In the genomic region with DNA sequence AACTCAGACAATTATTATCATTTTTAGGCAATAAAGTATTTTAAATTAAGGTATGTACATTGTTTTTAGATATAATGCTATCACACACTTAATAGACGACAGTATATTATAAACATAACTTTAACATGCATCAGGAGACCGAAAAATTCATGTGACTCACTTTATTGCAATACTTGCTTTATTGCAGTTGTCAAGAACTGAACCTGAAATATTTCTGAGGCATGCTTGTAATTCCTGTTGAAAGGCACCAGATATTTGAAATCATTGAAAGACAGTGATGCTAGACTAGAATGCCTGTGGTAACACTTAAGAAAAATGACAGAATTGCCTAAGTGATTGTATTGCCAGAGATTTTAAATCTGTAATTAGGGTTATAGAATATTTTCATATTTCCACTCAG, we compare ENCODE assay signal across 32 cellular contexts.
DNase-seq lines count a peak whose midpoint lies in the region; ATAC-seq and TF ChIP-seq lines count a peak whose summit lies in the region.
"Had no signal": no experiment of that assay in that cellular context is flagged by ENCODE, and none has a peak within 500 bp of the region (broad histone marks: within the 10 kb centered on the region; RNA-seq: fewer than 3 reads in every experiment).

No MANE protein-coding gene starts in this region.

- H3K27ac ChIP-seq in fibroblast of lung (ENCODE audit: insufficient read depth, low read length) = no peak overlapping the region
- H3K27ac ChIP-seq: adrenal gland, ovary, skin epidermis, upper lobe of right lung had no signal

- ATAC-seq in SK-N-SH treated with all-trans-retinoic acid at 6 μM for 48 hours = peak; percentile 78
- ATAC-seq in stimulated activated effector memory CD8-positive, alpha-beta T cell treated with anti-CD3 and anti-CD28 coated beads, Interleukin-12 subunit alpha, Interleukin-12 subunit beta, amount 100 ng/mL, for 72 hours = no peak
- ATAC-seq: CD8-positive, alpha-beta T cell; HCT116; K562; left ventricle myocardium superior; upper lobe of right lung had no signal

- H3K4me2 ChIP-seq in fibroblast of lung (ENCODE audit: extremely low read depth, insufficient read depth, low read length) = no peak overlapping the region

- H4K20me1 ChIP-seq in fibroblast of lung (ENCODE audit: control insufficient read depth, extremely low read depth, insufficient read depth, low read length) = no peaks in the 10 kb centered on the region

- H3K9me3 ChIP-seq in fibroblast of lung (ENCODE audit: control insufficient read depth, insufficient read depth, low read depth, low read length) = no peaks in the 10 kb centered on the region
- H3K9me3 ChIP-seq: adrenal gland, ovary, upper lobe of right lung had no signal

- POLR2A ChIA-PET in AG04449 (lab: Yijun Ruan, JAX) = no interaction called here

- no peaks in the 10 kb centered on the region for H3K79me2 ChIP-seq in fibroblast of lung (ENCODE audit: control insufficient read depth, insufficient read depth, low read length)

- no peaks in the 10 kb centered on the region for H3K4me1 Mint-ChIP-seq in activated CD4-positive, alpha-beta T cell treated with anti-CD3 and anti-CD28 coated beads, Interleukin-2, amount 10 ng/mL, durations not matched to agents 24 days and 14 days
- no peaks in the 10 kb centered on the region for H3K4me1 Mint-ChIP-seq in stimulated activated effector memory CD8-positive, alpha-beta T cell treated with anti-CD3 and anti-CD28 coated beads, Interleukin-12 subunit alpha, Interleukin-12 subunit beta, amount 100 ng/mL, for 72 hours
- H3K4me1 Mint-ChIP-seq: activated CD4-positive, alpha-beta memory T cell treated with anti-CD3 and anti-CD28 coated beads, Interleukin-2, amount 10 ng/mL, durations not matched to agents 7 days and 5 days had no signal

- peak; percentile 26 for DNase-seq in AG04449 (ENCODE audit: low read depth, low spot score)
- DNase-seq in HCEC 1CT = peak; percentile 52
- DNase-seq in fibroblast of lung (ENCODE audit: low read depth in 2 of 2) = peak; percentile 12 to 59
- DNase-seq in NCI-H187 (lab: John Stamatoyannopoulos, UW) = no peak
- no peak for DNase-seq in activated CD4-positive, alpha-beta T cell treated with anti-CD3 and anti-CD28 coated beads, Interleukin-2, amount 10 ng/mL, durations not matched to agents 24 days and 14 days
- DNase-seq in stimulated activated effector memory CD8-positive, alpha-beta T cell treated with anti-CD3 and anti-CD28 coated beads, Interleukin-12 subunit alpha, Interleukin-12 subunit beta, amount 100 ng/mL, for 72 hours (ENCODE audit: low spot score in 2 of 2) = no peak
- no peak for DNase-seq in HK-2 (ENCODE audit: unreplicated experiment)
- DNase-seq: 8988T; activated CD4-positive, alpha-beta memory T cell treated with anti-CD3 and anti-CD28 coated beads, Interleukin-2, amount 10 ng/mL, durations not matched to agents 7 days and 5 days; activated CD4-positive, CD25-positive, alpha-beta regulatory T cell treated with anti-CD3 and anti-CD28 coated beads, Interleukin-2, amount 50 U/mL, for 72 hours; activated CD8-positive, alpha-beta memory T cell treated with anti-CD3 and anti-CD28 coated beads, Interleukin-2, amount 50 U/mL, for 4 hours; activated naive CD4-positive, alpha-beta T cell treated with anti-CD3 and anti-CD28 coated beads for 36 hours; adrenal gland; CD8-positive, alpha-beta T cell; foreskin fibroblast; head of caudate nucleus; kidney; left ventricle myocardium superior; NCI-H1092 treated with DMSO at 0.1 percent for 48 hours; NCI-H1694 treated with DMSO at 0.1 percent for 48 hours; NCI-H2171 treated with DMSO at 0.1 percent for 48 hours; NCI-H526; ovary; retina; SHP77; stimulated activated naive CD4-positive, alpha-beta T cell treated with Interleukin-2 at 50 U/mL for 16 hours; upper lobe of right lung had no signal

- no peak overlapping the region for H3K27ac Mint-ChIP-seq in activated CD4-positive, alpha-beta T cell treated with anti-CD3 and anti-CD28 coated beads, Interleukin-2, amount 10 ng/mL, durations not matched to agents 24 days and 14 days
- no peak overlapping the region for H3K27ac Mint-ChIP-seq in stimulated activated effector memory CD8-positive, alpha-beta T cell treated with anti-CD3 and anti-CD28 coated beads, Interleukin-12 subunit alpha, Interleukin-12 subunit beta, amount 100 ng/mL, for 72 hours
- H3K27ac Mint-ChIP-seq: activated CD4-positive, alpha-beta memory T cell treated with anti-CD3 and anti-CD28 coated beads, Interleukin-2, amount 10 ng/mL, durations not matched to agents 7 days and 5 days; activated naive CD4-positive, alpha-beta T cell treated with anti-CD3 and anti-CD28 coated beads for 36 hours; CD8-positive, alpha-beta T cell; T-helper 2 cell treated with Interferon-gamma antibody and Interleukin-4, amounts not matched to agents 5 μg/mL and 100 μg/mL, for 36 hours had no signal

- no peaks in the 10 kb centered on the region for H3K27me3 Mint-ChIP-seq in activated CD4-positive, alpha-beta T cell treated with anti-CD3 and anti-CD28 coated beads, Interleukin-2, amount 10 ng/mL, durations not matched to agents 24 days and 14 days
- H3K27me3 Mint-ChIP-seq: activated CD4-positive, alpha-beta memory T cell treated with anti-CD3 and anti-CD28 coated beads, Interleukin-2, amount 10 ng/mL, durations not matched to agents 7 days and 5 days had no signal

- no peak for TF ChIP-seq CTCF in AG04449 (IDR thresholded peaks at IDR 0.05; ENCODE audit: insufficient read depth, low read length, missing control alignments)
- no peak for TF ChIP-seq CTCF in fibroblast of lung (conservative IDR thresholded peaks at IDR 0.05 in 1 of 2, IDR thresholded peaks at IDR 0.05 in 1 of 2; ENCODE audit: low read depth in 1 of 2, low read length in 2 of 2)

- no peak overlapping the region for H3K4me3 ChIP-seq in AG04449 (ENCODE audit: low read depth, low read length)
- H3K4me3 ChIP-seq in fibroblast of lung (replicated peaks in 1 of 4; ENCODE audit: control extremely low read depth in 1 of 4, insufficient read depth in 1 of 4, low read depth in 3 of 4, low read length in 4 of 4) = no peak overlapping the region
- H3K4me3 ChIP-seq: adrenal gland, K562, ovary, skin epidermis, upper lobe of right lung had no signal

- no peak overlapping the region for H3K9ac ChIP-seq in fibroblast of lung (ENCODE audit: insufficient read depth, low read length)

- CTCF ChIA-PET in AG04449 (lab: Yijun Ruan, JAX) = no interaction called here

- H3K4me1 ChIP-seq in fibroblast of lung (ENCODE audit: control insufficient read depth, extremely low read depth, insufficient read depth, low read length) = no peaks in the 10 kb centered on the region
- H3K4me1 ChIP-seq: adrenal gland, upper lobe of right lung had no signal

- no peaks in the 10 kb centered on the region for H3K36me3 Mint-ChIP-seq in activated CD4-positive, alpha-beta T cell treated with anti-CD3 and anti-CD28 coated beads, Interleukin-2, amount 10 ng/mL, durations not matched to agents 24 days and 14 days (ENCODE audit: low read depth)
- no peaks in the 10 kb centered on the region for H3K36me3 Mint-ChIP-seq in stimulated activated effector memory CD8-positive, alpha-beta T cell treated with anti-CD3 and anti-CD28 coated beads, Interleukin-12 subunit alpha, Interleukin-12 subunit beta, amount 100 ng/mL, for 72 hours
- H3K36me3 Mint-ChIP-seq: CD8-positive, alpha-beta T cell had no signal

- H3K9me3 Mint-ChIP-seq in activated CD4-positive, alpha-beta T cell treated with anti-CD3 and anti-CD28 coated beads, Interleukin-2, amount 10 ng/mL, durations not matched to agents 24 days and 14 days = no peaks in the 10 kb centered on the region
- H3K9me3 Mint-ChIP-seq in stimulated activated effector memory CD8-positive, alpha-beta T cell treated with anti-CD3 and anti-CD28 coated beads, Interleukin-12 subunit alpha, Interleukin-12 subunit beta, amount 100 ng/mL, for 72 hours = peaks cover 5% of the 10 kb centered on the region
- H3K9me3 Mint-ChIP-seq: CD8-positive, alpha-beta T cell had no signal

- no peaks in the 10 kb centered on the region for H3K27me3 ChIP-seq in fibroblast of lung (ENCODE audit: control insufficient read depth, insufficient read depth, low read length)
- H3K27me3 ChIP-seq: ovary, upper lobe of right lung had no signal

- H3K4me3 Mint-ChIP-seq in activated CD4-positive, alpha-beta T cell treated with anti-CD3 and anti-CD28 coated beads, Interleukin-2, amount 10 ng/mL, durations not matched to agents 24 days and 14 days = no peak overlapping the region
- no peak overlapping the region for H3K4me3 Mint-ChIP-seq in stimulated activated effector memory CD8-positive, alpha-beta T cell treated with anti-CD3 and anti-CD28 coated beads, Interleukin-12 subunit alpha, Interleukin-12 subunit beta, amount 100 ng/mL, for 72 hours
- H3K4me3 Mint-ChIP-seq: activated CD4-positive, alpha-beta memory T cell treated with anti-CD3 and anti-CD28 coated beads, Interleukin-2, amount 10 ng/mL, durations not matched to agents 7 days and 5 days; activated naive CD4-positive, alpha-beta T cell treated with anti-CD3 and anti-CD28 coated beads for 36 hours; CD8-positive, alpha-beta T cell; T-helper 2 cell treated with Interferon-gamma antibody and Interleukin-4, amounts not matched to agents 5 μg/mL and 100 μg/mL, for 36 hours had no signal

- H3K36me3 ChIP-seq in fibroblast of lung (ENCODE audit: control insufficient read depth, insufficient read depth, low read length) = no peaks in the 10 kb centered on the region
- H3K36me3 ChIP-seq: adrenal gland, ovary, upper lobe of right lung had no signal

- no peak overlapping the region for H2AFZ ChIP-seq in fibroblast of lung (ENCODE audit: low read length)

- intact Hi-C loops in activated CD4-positive, alpha-beta T cell treated with anti-CD3 and anti-CD28 coated beads, Interleukin-2, amount 10 ng/mL, durations not matched to agents 24 days and 14 days (cut with micrococcal nuclease) = no loop called here

TF ChIP-seq in SK-N-SH treated with all-trans-retinoic acid at 6 μM for 48 hours, 23 proteins besides CTCF, POLR2A, EP300 and RAD21:
- no peak for TF ChIP-seq OSR1 (CRISPR knock-in tag; IDR thresholded peaks at IDR 0.05)
- TF ChIP-seq, protein P1, sequence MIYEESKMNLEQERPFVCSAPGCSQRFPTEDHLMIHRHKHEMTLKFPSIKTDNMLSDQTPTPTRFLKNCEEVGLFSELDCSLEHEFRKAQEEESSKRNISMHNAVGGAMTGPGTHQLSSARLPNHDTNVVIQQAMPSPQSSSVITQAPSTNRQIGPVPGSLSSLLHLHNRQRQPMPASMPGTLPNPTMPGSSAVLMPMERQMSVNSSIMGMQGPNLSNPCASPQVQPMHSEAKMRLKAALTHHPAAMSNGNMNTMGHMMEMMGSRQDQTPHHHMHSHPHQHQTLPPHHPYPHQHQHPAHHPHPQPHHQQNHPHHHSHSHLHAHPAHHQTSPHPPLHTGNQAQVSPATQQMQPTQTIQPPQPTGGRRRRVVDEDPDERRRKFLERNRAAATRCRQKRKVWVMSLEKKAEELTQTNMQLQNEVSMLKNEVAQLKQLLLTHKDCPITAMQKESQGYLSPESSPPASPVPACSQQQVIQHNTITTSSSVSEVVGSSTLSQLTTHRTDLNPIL (CRISPR knock-in tag; IDR thresholded peaks at IDR 0.05; ENCODE audit: low read depth) = no peak

Comparison
In these comparisons a context has a peak if more than half of its experiments do, and no peak if none do; other contexts are left out.
1. DNase-seq: peak in AG04449 (single experiment), HCEC 1CT (single experiment) and fibroblast of lung (2 of 2); none in NCI-H187 (0 of 2), activated CD4-positive, alpha-beta T cell treated with anti-CD3 and anti-CD28 coated beads, Interleukin-2, amount 10 ng/mL, durations not matched to agents 24 days and 14 days (single experiment), stimulated activated effector memory CD8-positive, alpha-beta T cell treated with anti-CD3 and anti-CD28 coated beads, Interleukin-12 subunit alpha, Interleukin-12 subunit beta, amount 100 ng/mL, for 72 hours (0 of 2) and HK-2 (single experiment).